In genomic region chr1:228445867-228446584, GRCh38 we compare ENCODE assay signal across 8 cellular contexts. TPM values are rescaled to one million over a fixed set of nuclear protein-coding genes. Genes with fewer than 3 reads are reported as not detected.
A peak's percentile ranks its signal among the peaks of the same experiment; 100 is the strongest.
DNase-seq lines count a peak whose midpoint lies in the region; ATAC-seq and TF ChIP-seq lines count a peak whose summit lies in the region.

No MANE protein-coding gene starts in this region.

- peak; percentile 66 to 89 (median 80) for ATAC-seq in T-cell (replicated peaks in 1 of 4)
- peak; percentile 86 for ATAC-seq in stimulated activated naive CD8-positive, alpha-beta T cell treated with anti-CD3 and anti-CD28 coated beads, Interleukin-15, Interleukin-2, amounts not matched to agents 100 U/mL and 50 U/mL, for 24 hours

- H3K27ac ChIP-seq in ectodermal cell (ENCODE audit: insufficient read depth, low read depth, low read length, poor library complexity, severe bottlenecking): no peak overlapping the region

- TF ChIP-seq CTCF in BE2C (IDR thresholded peaks at IDR 0.05; ENCODE audit: low read depth, low read length): no peak
- no peak for TF ChIP-seq CTCF in GM20000 (IDR thresholded peaks at IDR 0.05; ENCODE audit: extremely low read depth, missing control alignments)

- no peaks in the 10 kb centered on the region for H3K9me3 ChIP-seq in BE2C
- no peaks in the 10 kb centered on the region for H3K9me3 ChIP-seq in ectodermal cell (ENCODE audit: control insufficient read depth, low read length)

- H3K27me3 Mint-ChIP-seq in T-cell: peaks cover 30 to 61% of the 10 kb centered on the region in 2 donors

- POLR2A ChIA-PET in T-cell (lab: Charles Lee): no interaction called here

- peak overlapping the region in 1 of 2 donors; percentile 7 for H3K27ac Mint-ChIP-seq in T-cell

- WGBS in ectodermal cell, 2 experiments: 1 to 2% methylated on average over 50 of the region's 50 CpGs

- DNase-seq in BE2C: peak; percentile 37
- peak; percentile 76 for DNase-seq in GM20000 (ENCODE audit: low spot score)
- peak in 13 of 34 experiments; percentile 5 to 32 (median 15) for DNase-seq in T-cell
- peak; percentile 35 for DNase-seq in medulla oblongata (ENCODE audit: extremely low spot score)
- DNase-seq in stimulated activated naive CD8-positive, alpha-beta T cell treated with anti-CD3 and anti-CD28 coated beads, Interleukin-15, Interleukin-2, amounts not matched to agents 100 U/mL and 50 U/mL, for 24 hours: peak; percentile 55
- no peak for DNase-seq in NCI-H1105 (lab: John Stamatoyannopoulos, UW)
- no peak for DNase-seq in SK-N-DZ (ENCODE audit: low spot score)

- H3K27me3 ChIP-seq in BE2C (peaks cover 4% of the 10 kb centered on the region), ectodermal cell (ENCODE audit: control insufficient read depth, insufficient read depth, low read length, poor library complexity, severe bottlenecking) (peaks cover 67% of the 10 kb centered on the region)

- no peaks in the 10 kb centered on the region for H3K9me3 Mint-ChIP-seq in T-cell

- no peaks in the 10 kb centered on the region for H3K36me3 Mint-ChIP-seq in T-cell

- H3K4me3 Mint-ChIP-seq in T-cell: peak overlapping the region; percentile 75 to 86 (median 75)

- H3K36me3 ChIP-seq in BE2C: no peaks in the 10 kb centered on the region
- H3K36me3 ChIP-seq in ectodermal cell (ENCODE audit: control insufficient read depth, insufficient read depth, low read length): no peaks in the 10 kb centered on the region

- H3K4me1 ChIP-seq in BE2C: peaks cover 3% of the 10 kb centered on the region; the same call in 1 of the 2 replicates
- H3K4me1 ChIP-seq in ectodermal cell (ENCODE audit: control insufficient read depth, insufficient read depth, low read length): peaks cover 9% of the 10 kb centered on the region

- peak overlapping the region; percentile 64 for H3K4me3 ChIP-seq in BE2C (ENCODE audit: low read depth, low read length)
- H3K4me3 ChIP-seq in ectodermal cell (ENCODE audit: insufficient read depth, low read depth, low read length): peak overlapping the region; percentile 36

- H3K4me1 Mint-ChIP-seq in T-cell: peaks cover 12 to 14% (median 14%) of the 10 kb centered on the region in 3 donors

- CTCF ChIA-PET in T-cell (lab: Charles Lee): interaction anchor here in 1 of 2 donors (0.6 kb wide), 1 partner anchor 13 kb away, joined by 3 read pairs; no protein-coding TSS in a partner anchor

RNA-seq across cellular contexts. Expression of gene TRIM17, which starts 29.4 kb away (rescaled TPM):
- 2.7 TPM for polyA plus RNA-seq in BE2C (2012; ENCODE audit: insufficient read depth, insufficient read length, low read depth)
- 1 to 10 TPM in 4 of 5 donors, under 1 TPM in 1; 0.90 to 4.7 (median 1.7) TPM for total RNA-seq in T-cell
- polyA plus RNA-seq in ectodermal cell (2013, experiment 1 of 4): 6.4 TPM
- 6.0 TPM for polyA plus RNA-seq in ectodermal cell (2013, experiment 2 of 4)
- 5.3 TPM for polyA plus RNA-seq in ectodermal cell (2013, experiment 3 of 4)
- polyA plus RNA-seq in ectodermal cell (2013, experiment 4 of 4): 4.9 TPM
- polyA plus RNA-seq in SK-N-DZ (2014; cell fraction: cytosol; rRNA removed): 1.8 and 4.8 TPM in 2 replicates
- 10.2 and 13.3 TPM in 2 replicates for polyA plus RNA-seq in SK-N-DZ (2014; cell fraction: nucleus; rRNA removed)

RNA-seq across cellular contexts. Expression of gene TRIM11, which starts 39.4 kb away (rescaled TPM):
- 76.0 TPM for polyA plus RNA-seq in BE2C (2012; ENCODE audit: insufficient read depth, insufficient read length, low read depth)
- 10 to 100 TPM; 36.4 to 66.6 (median 61.7) TPM for total RNA-seq in T-cell
- polyA plus RNA-seq in ectodermal cell (2013, experiment 1 of 4): 22.3 TPM
- polyA plus RNA-seq in ectodermal cell (2013, experiment 2 of 4): 23.9 TPM
- 19.7 TPM for polyA plus RNA-seq in ectodermal cell (2013, experiment 3 of 4)
- 22.2 TPM for polyA plus RNA-seq in ectodermal cell (2013, experiment 4 of 4)
- 23.7 and 32.9 TPM in 2 replicates for polyA plus RNA-seq in SK-N-DZ (2014; cell fraction: cytosol; rRNA removed)
- 38.7 and 64.1 TPM in 2 replicates for polyA plus RNA-seq in SK-N-DZ (2014; cell fraction: nucleus; rRNA removed)

RNA-seq across cellular contexts. Expression of gene RNF187, which starts 41.2 kb away (rescaled TPM):
- polyA plus RNA-seq in BE2C (2012; ENCODE audit: insufficient read depth, insufficient read length, low read depth): 649 TPM
- total RNA-seq in T-cell: 100 to 1,000 TPM in 2 of 5 donors, 10 to 100 TPM in 3; 59.6 to 105 (median 94.9) TPM
- polyA plus RNA-seq in ectodermal cell (2013, experiment 1 of 4): 60.0 TPM
- 58.8 TPM for polyA plus RNA-seq in ectodermal cell (2013, experiment 2 of 4)
- 46.3 TPM for polyA plus RNA-seq in ectodermal cell (2013, experiment 3 of 4)
- 43.4 TPM for polyA plus RNA-seq in ectodermal cell (2013, experiment 4 of 4)
- polyA plus RNA-seq in SK-N-DZ (2014; cell fraction: cytosol; rRNA removed): 55.6 and 78.2 TPM in 2 replicates
- polyA plus RNA-seq in SK-N-DZ (2014; cell fraction: nucleus; rRNA removed): 32.7 and 54.2 TPM in 2 replicates

Comparison
In these comparisons a context has a peak if more than half of its experiments do, and no peak if none do; other contexts are left out.
1. DNase-seq: peak in BE2C (single experiment), GM20000 (single experiment), medulla oblongata (single experiment) and stimulated activated naive CD8-positive, alpha-beta T cell treated with anti-CD3 and anti-CD28 coated beads, Interleukin-15, Interleukin-2, amounts not matched to agents 100 U/mL and 50 U/mL, for 24 hours (single experiment); none in NCI-H1105 (single experiment) and SK-N-DZ (single experiment).